In genomic region chr11:88105952-88106351, GRCh38 we compare ENCODE assay signal across 17 cellular contexts.
"Had no signal": no experiment of that assay in that cellular context is flagged by ENCODE, and none has a peak within 500 bp of the region (broad histone marks: within the 10 kb centered on the region; RNA-seq: fewer than 3 reads in every experiment).

No MANE protein-coding gene starts in this region.

- H3K27ac ChIP-seq: breast epithelium, prostate gland had no signal

- H3K36me3 Mint-ChIP-seq: activated naive CD8-positive, alpha-beta T cell had no signal

- H3K27me3 ChIP-seq: breast epithelium had no signal

- H3K9me3 ChIP-seq: prostate gland had no signal

- H3K4me3 ChIP-seq: breast epithelium, prostate gland had no signal

- H3K27ac Mint-ChIP-seq: activated naive CD8-positive, alpha-beta T cell; activated T-cell treated with anti-CD3 and anti-CD28 coated beads, Interleukin-2, amount 50 U/mL, for 24 hours; endodermal cell; natural killer cell; type B pancreatic cell had no signal

- H3K4me3 Mint-ChIP-seq: activated naive CD8-positive, alpha-beta T cell; activated T-cell treated with anti-CD3 and anti-CD28 coated beads, Interleukin-2, amount 50 U/mL, for 24 hours; endodermal cell; natural killer cell; type B pancreatic cell had no signal

- H3K36me3 ChIP-seq: breast epithelium, prostate gland had no signal

- H3K9me3 Mint-ChIP-seq: activated T-cell treated with anti-CD3 and anti-CD28 coated beads, Interleukin-2, amount 50 U/mL, for 24 hours; natural killer cell had no signal

- H3K27me3 Mint-ChIP-seq: type B pancreatic cell had no signal

- H3K4me1 ChIP-seq: breast epithelium, prostate gland had no signal

- ATAC-seq: activated CD4-positive, CD25-positive, alpha-beta regulatory T cell treated with anti-CD3 and anti-CD28 coated beads, Interleukin-2, amount 50 U/mL, for 24 hours; left cardiac atrium; natural killer cell had no signal

- H3K4me1 Mint-ChIP-seq: natural killer cell had no signal

- DNase-seq: activated effector memory CD4-positive, alpha-beta T cell treated with Interleukin-2 at 50 U/mL for 16 hours; activated T-cell treated with anti-CD3 and anti-CD28 coated beads, Interleukin-2, amount 50 U/mL, for 24 hours; anterior cingulate cortex; endodermal cell; hypothalamus; left cardiac atrium; mammary epithelial cell; natural killer cell; occipital lobe; stimulated activated CD4-positive, alpha-beta T cell treated with anti-CD3 and anti-CD28 coated beads, Interleukin-12 subunit alpha, Interleukin-12 subunit beta, amount 100 ng/mL, for 4 hours; stimulated activated naive CD4-positive, alpha-beta T cell; substantia nigra had no signal
